ENCODE assay signal across 8 cellular contexts in genomic region chr20:19934792-19935491, GRCh38.
A peak's percentile ranks its signal among the peaks of the same experiment; 100 is the strongest.
DNase-seq lines count a peak whose midpoint lies in the region; ATAC-seq and TF ChIP-seq lines count a peak whose summit lies in the region.

No MANE protein-coding gene starts in this region.

- H3K36me3 Mint-ChIP-seq in CD14-positive monocyte (peaks cover 26 to 53% of the 10 kb centered on the region in 2 donors), MCF 10A (ENCODE audit: insufficient read depth, unreplicated experiment) (peaks cover 6% of the 10 kb centered on the region), memory B cell (no peaks in the 10 kb centered on the region)
- H3K36me3 Mint-ChIP-seq in activated CD8-positive, alpha-beta T cell treated with anti-CD3 and anti-CD28 coated beads for 36 hours (ENCODE audit: low read depth): no peaks in the 10 kb centered on the region

- peak overlapping the region; percentile 82 to 91 for H3K4me3 Mint-ChIP-seq in CD14-positive monocyte
- H3K4me3 Mint-ChIP-seq in MCF 10A (ENCODE audit: unreplicated experiment): peak overlapping the region; percentile 69
- peak overlapping the region; percentile 77 for H3K4me3 Mint-ChIP-seq in memory B cell
- no peak overlapping the region for H3K4me3 Mint-ChIP-seq in activated CD8-positive, alpha-beta T cell treated with anti-CD3 and anti-CD28 coated beads for 36 hours

- peak; percentile 67 for ATAC-seq in memory B cell (ENCODE audit: low read depth)
- no peak for ATAC-seq in activated CD8-positive, alpha-beta T cell treated with anti-CD3 and anti-CD28 coated beads for 36 hours
- no peak for ATAC-seq in GM21515 (IDR thresholded peaks at IDR 0.05; ENCODE audit: unreplicated experiment)
- ATAC-seq in GM21717 (IDR thresholded peaks at IDR 0.05; ENCODE audit: unreplicated experiment): no peak

- H3K4me1 Mint-ChIP-seq in CD14-positive monocyte (peaks cover 90% of the 10 kb centered on the region), MCF 10A (ENCODE audit: insufficient read depth, unreplicated experiment) (peaks cover 15% of the 10 kb centered on the region), memory B cell (peaks cover 33% of the 10 kb centered on the region)
- H3K4me1 Mint-ChIP-seq in activated CD8-positive, alpha-beta T cell treated with anti-CD3 and anti-CD28 coated beads for 36 hours (ENCODE audit: low read depth): peaks cover 18% of the 10 kb centered on the region

- no peak for TF ChIP-seq CTCF in CD14-positive monocyte (IDR thresholded peaks at IDR 0.05)
- no peak for TF ChIP-seq CTCF in MCF 10A (IDR thresholded peaks at IDR 0.05; ENCODE audit: unreplicated experiment)
- no peak for TF ChIP-seq CTCF in activated CD8-positive, alpha-beta T cell treated with anti-CD3 and anti-CD28 coated beads for 36 hours (IDR thresholded peaks at IDR 0.05)

- CTCF ChIA-PET in MCF 10A (lab: Yijun Ruan, JAX): interaction anchor here (0.6 to 1.5 kb wide), 12 partner anchors 23 to 250 kb away, joined by 3 to 14 read pairs (median 4); no protein-coding TSS in a partner anchor
- CTCF ChIA-PET in activated CD8-positive, alpha-beta T cell treated with anti-CD3 and anti-CD28 coated beads for 36 hours (lab: Charles Lee): interaction anchor here (1.4 kb wide), 1 partner anchor 57 kb away, joined by 3 read pairs; no protein-coding TSS in a partner anchor

- TSS peak; percentile 50 for BruUV-seq in MCF 10A (replicated peaks; lab: Mats Ljungman, UMichigan)

- no peaks in the 10 kb centered on the region for H3K9me3 Mint-ChIP-seq in CD14-positive monocyte
- peaks cover 8% of the 10 kb centered on the region for H3K9me3 Mint-ChIP-seq in MCF 10A (ENCODE audit: unreplicated experiment)
- no peaks in the 10 kb centered on the region for H3K9me3 Mint-ChIP-seq in memory B cell
- H3K9me3 Mint-ChIP-seq in activated CD8-positive, alpha-beta T cell treated with anti-CD3 and anti-CD28 coated beads for 36 hours: no peaks in the 10 kb centered on the region

- POLR2A ChIA-PET in MCF 10A (lab: Yijun Ruan, JAX): interaction anchor here (0.6 to 5.4 kb wide), 25 partner anchors 9 to 1646 kb away, joined by 3 to 117 read pairs (median 4); partner anchors contain the start of genes NAA20 and ZNF133
- POLR2A ChIA-PET in activated CD8-positive, alpha-beta T cell treated with anti-CD3 and anti-CD28 coated beads for 36 hours (lab: Charles Lee): no interaction called here

- peaks cover 0 to 2% (median 1%) of the 10 kb centered on the region in 3 donors for H3K27me3 Mint-ChIP-seq in CD14-positive monocyte (ENCODE audit: low read depth in 3 of 3)
- no peaks in the 10 kb centered on the region for H3K27me3 Mint-ChIP-seq in MCF 10A (ENCODE audit: insufficient read depth, unreplicated experiment)
- H3K27me3 Mint-ChIP-seq in memory B cell: no peaks in the 10 kb centered on the region
- H3K27me3 Mint-ChIP-seq in activated CD8-positive, alpha-beta T cell treated with anti-CD3 and anti-CD28 coated beads for 36 hours: peaks cover 28% of the 10 kb centered on the region

- H3K27ac Mint-ChIP-seq in CD14-positive monocyte: peak overlapping the region; percentile 95 to 100 (median 98)
- peak overlapping the region; percentile 71 for H3K27ac Mint-ChIP-seq in MCF 10A (ENCODE audit: low read depth, unreplicated experiment)
- H3K27ac Mint-ChIP-seq in memory B cell: peak overlapping the region; percentile 85
- H3K27ac Mint-ChIP-seq in activated CD8-positive, alpha-beta T cell treated with anti-CD3 and anti-CD28 coated beads for 36 hours: no peak overlapping the region

- intact Hi-C loops in CD14-positive monocyte (cut with micrococcal nuclease) (loop anchor here (2.0 to 10.0 kb wide), 5 partner anchors 16 to 68 kb away; no protein-coding TSS in a partner anchor), MCF 10A (cut with micrococcal nuclease) (loop anchor here (2.0 kb wide), 1 partner anchor 60 kb away; no protein-coding TSS in a partner anchor)
- intact Hi-C loops in activated CD8-positive, alpha-beta T cell treated with anti-CD3 and anti-CD28 coated beads for 36 hours (cut with micrococcal nuclease): no loop called here

- DNase-seq in CD14-positive monocyte (ENCODE audit: low spot score) (peak; percentile 90), NCI-H128 (lab: John Stamatoyannopoulos, UW; ENCODE audit: unreplicated experiment) (peak; percentile 55), MCF 10A (ENCODE audit: unreplicated experiment) (peak; percentile 70), memory B cell (ENCODE audit: low spot score in 2 of 2) (peak; percentile 44), HuH-7 (ENCODE audit: low spot score) (no peak)
- DNase-seq in activated CD8-positive, alpha-beta T cell treated with anti-CD3 and anti-CD28 coated beads for 36 hours: no peak

Comparison
In these comparisons a context has a peak if more than half of its experiments do, and no peak if none do; other contexts are left out.
1. DNase-seq: peak in CD14-positive monocyte (single experiment), NCI-H128 (single experiment), MCF 10A (single experiment) and memory B cell (2 of 2); none in activated CD8-positive, alpha-beta T cell treated with anti-CD3 and anti-CD28 coated beads for 36 hours (single experiment) and HuH-7 (single experiment).